2 cellular contexts compared by ENCODE assay signal in the genomic region with DNA sequence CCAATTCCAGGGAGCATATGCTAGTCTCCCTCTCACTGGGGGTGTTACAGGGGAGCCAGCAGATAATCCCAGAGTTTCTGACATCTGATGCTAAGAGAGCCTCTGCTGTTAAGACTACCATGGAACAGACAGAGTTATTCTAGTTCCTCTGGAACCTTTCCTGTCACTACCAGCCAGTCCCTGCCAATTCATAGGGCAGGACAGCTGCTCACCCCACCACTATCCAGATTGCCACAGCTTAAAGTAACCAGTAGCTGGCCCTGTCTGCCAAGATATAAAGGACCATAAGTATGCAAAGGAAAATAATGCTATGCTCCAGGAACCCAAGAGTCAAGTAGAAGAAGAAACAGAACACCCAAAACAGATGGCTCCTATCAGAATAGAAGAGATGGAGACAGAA.
TF ChIP-seq lines count a peak whose summit lies in the region.

No MANE protein-coding gene starts in this region.

TF ChIP-seq in HCT116, 20 proteins besides CTCF, POLR2A, EP300 and RAD21 (continued from another document):
- TF ChIP-seq, protein P1, sequence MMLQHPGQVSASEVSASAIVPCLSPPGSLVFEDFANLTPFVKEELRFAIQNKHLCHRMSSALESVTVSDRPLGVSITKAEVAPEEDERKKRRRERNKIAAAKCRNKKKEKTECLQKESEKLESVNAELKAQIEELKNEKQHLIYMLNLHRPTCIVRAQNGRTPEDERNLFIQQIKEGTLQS (IDR thresholded peaks at IDR 0.05): no peak
- TF ChIP-seq TCF7L2 (IDR thresholded peaks at IDR 0.05; ENCODE audit: borderline replicate concordance, extremely low read depth, insufficient read depth, insufficient read length): no peak
- TF ChIP-seq, protein P2, sequence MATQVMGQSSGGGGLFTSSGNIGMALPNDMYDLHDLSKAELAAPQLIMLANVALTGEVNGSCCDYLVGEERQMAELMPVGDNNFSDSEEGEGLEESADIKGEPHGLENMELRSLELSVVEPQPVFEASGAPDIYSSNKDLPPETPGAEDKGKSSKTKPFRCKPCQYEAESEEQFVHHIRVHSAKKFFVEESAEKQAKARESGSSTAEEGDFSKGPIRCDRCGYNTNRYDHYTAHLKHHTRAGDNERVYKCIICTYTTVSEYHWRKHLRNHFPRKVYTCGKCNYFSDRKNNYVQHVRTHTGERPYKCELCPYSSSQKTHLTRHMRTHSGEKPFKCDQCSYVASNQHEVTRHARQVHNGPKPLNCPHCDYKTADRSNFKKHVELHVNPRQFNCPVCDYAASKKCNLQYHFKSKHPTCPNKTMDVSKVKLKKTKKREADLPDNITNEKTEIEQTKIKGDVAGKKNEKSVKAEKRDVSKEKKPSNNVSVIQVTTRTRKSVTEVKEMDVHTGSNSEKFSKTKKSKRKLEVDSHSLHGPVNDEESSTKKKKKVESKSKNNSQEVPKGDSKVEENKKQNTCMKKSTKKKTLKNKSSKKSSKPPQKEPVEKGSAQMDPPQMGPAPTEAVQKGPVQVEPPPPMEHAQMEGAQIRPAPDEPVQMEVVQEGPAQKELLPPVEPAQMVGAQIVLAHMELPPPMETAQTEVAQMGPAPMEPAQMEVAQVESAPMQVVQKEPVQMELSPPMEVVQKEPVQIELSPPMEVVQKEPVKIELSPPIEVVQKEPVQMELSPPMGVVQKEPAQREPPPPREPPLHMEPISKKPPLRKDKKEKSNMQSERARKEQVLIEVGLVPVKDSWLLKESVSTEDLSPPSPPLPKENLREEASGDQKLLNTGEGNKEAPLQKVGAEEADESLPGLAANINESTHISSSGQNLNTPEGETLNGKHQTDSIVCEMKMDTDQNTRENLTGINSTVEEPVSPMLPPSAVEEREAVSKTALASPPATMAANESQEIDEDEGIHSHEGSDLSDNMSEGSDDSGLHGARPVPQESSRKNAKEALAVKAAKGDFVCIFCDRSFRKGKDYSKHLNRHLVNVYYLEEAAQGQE (IDR thresholded peaks at IDR 0.05; ENCODE audit: low read depth): no peak
- no peak for TF ChIP-seq ZNF274 (IDR thresholded peaks at IDR 0.05; ENCODE audit: low read depth, low read length)
- no peak for TF ChIP-seq MAX (IDR thresholded peaks at IDR 0.05)
- TF ChIP-seq CEBPB (IDR thresholded peaks at IDR 0.05; ENCODE audit: low read depth): no peak

TF ChIP-seq in H1, 55 proteins besides CTCF, POLR2A, EP300 and RAD21 (continued from another document):
- TF ChIP-seq GTF2F1 (IDR thresholded peaks at IDR 0.05; ENCODE audit: borderline replicate concordance, low read depth, low read length) (no peak), HDAC2 (IDR thresholded peaks at IDR 0.05; ENCODE audit: borderline replicate concordance in 1 of 2, low read depth in 2 of 2, low read length in 2 of 2) (no peak), POU5F1 (IDR thresholded peaks at IDR 0.05; ENCODE audit: low read depth, low read length) (no peak), SRF (IDR thresholded peaks at IDR 0.05; ENCODE audit: low read depth, low read length) (no peak), HDAC6 (IDR thresholded peaks at IDR 0.05; ENCODE audit: low read depth, low read length) (no peak), SUZ12 (IDR thresholded peaks at IDR 0.05; ENCODE audit: low read length) (no peak), MAX (IDR thresholded peaks at IDR 0.05) (no peak), TAF1 (IDR thresholded peaks at IDR 0.05; ENCODE audit: low read depth, low read length) (no peak), JUN (IDR thresholded peaks at IDR 0.05; ENCODE audit: low read depth, low read length) (no peak), CEBPB (IDR thresholded peaks at IDR 0.05; ENCODE audit: low read depth, low read length) (no peak), CHD1 (IDR thresholded peaks at IDR 0.05; ENCODE audit: low read depth, low read length) (no peak)
